ENCODE assay signal across 9 cellular contexts in genomic region chrX:68462653-68463052, GRCh38. TPM values are rescaled to one million over a fixed set of nuclear protein-coding genes. Genes with fewer than 3 reads are reported as not detected.
DNase-seq lines count a peak whose midpoint lies in the region; ATAC-seq and TF ChIP-seq lines count a peak whose summit lies in the region.
"Had no signal": no experiment of that assay in that cellular context is flagged by ENCODE, and none has a peak within 500 bp of the region (broad histone marks: within the 10 kb centered on the region; RNA-seq: fewer than 3 reads in every experiment).

No MANE protein-coding gene starts in this region.

- H3K4me1 Mint-ChIP-seq in activated CD8-positive, alpha-beta memory T cell treated with anti-CD3 and anti-CD28 coated beads, Interleukin-2, amount 10 ng/mL, durations not matched to agents 7 days and 5 days = peaks cover 3% of the 10 kb centered on the region
- H3K4me1 Mint-ChIP-seq in HFFc6 (ENCODE audit: low read depth) (peaks cover 25% of the 10 kb centered on the region), chondrocyte (ENCODE audit: low read depth) (no peaks in the 10 kb centered on the region), mesothelial cell of epicardium (no peaks in the 10 kb centered on the region)

- H4K20me1 ChIP-seq in OCI-LY1 (ENCODE audit: insufficient read depth, low read length) = no peaks in the 10 kb centered on the region

- H3K27me3 ChIP-seq in OCI-LY1 (ENCODE audit: insufficient read depth, low read length) = no peaks in the 10 kb centered on the region

- H3K9me3 Mint-ChIP-seq in activated CD8-positive, alpha-beta memory T cell treated with anti-CD3 and anti-CD28 coated beads, Interleukin-2, amount 10 ng/mL, durations not matched to agents 7 days and 5 days (ENCODE audit: low read depth) = no peaks in the 10 kb centered on the region
- H3K9me3 Mint-ChIP-seq in HFFc6 = no peaks in the 10 kb centered on the region
- peaks cover 2% of the 10 kb centered on the region for H3K9me3 Mint-ChIP-seq in chondrocyte (ENCODE audit: low read depth)
- peaks cover 11% of the 10 kb centered on the region for H3K9me3 Mint-ChIP-seq in mesothelial cell of epicardium
- H3K9me3 Mint-ChIP-seq: activated naive CD4-positive, alpha-beta T cell treated with anti-CD3 and anti-CD28 coated beads, Interleukin-2, amount 50 U/mL, for 72 hours had no signal

- no peak overlapping the region for H3K4me2 ChIP-seq in OCI-LY1 (ENCODE audit: low read length)

- H3K9me2 ChIP-seq in OCI-LY1 (ENCODE audit: low read depth, low read length) = no peaks in the 10 kb centered on the region

- no peak overlapping the region for H3K9ac ChIP-seq in OCI-LY1 (ENCODE audit: low read length)

- no peak overlapping the region for H3K4me3 Mint-ChIP-seq in activated CD8-positive, alpha-beta memory T cell treated with anti-CD3 and anti-CD28 coated beads, Interleukin-2, amount 10 ng/mL, durations not matched to agents 7 days and 5 days
- H3K4me3 Mint-ChIP-seq in HFFc6 (peak overlapping the region; percentile 42; the same call in 1 of the 2 replicates), chondrocyte (ENCODE audit: unreplicated experiment) (no peak overlapping the region), mesothelial cell of epicardium (no peak overlapping the region)

- no peak overlapping the region for H3K4me3 ChIP-seq in OCI-LY1 (ENCODE audit: low read depth, low read length, poor library complexity, severe bottlenecking)

- no peak overlapping the region for H3K27ac Mint-ChIP-seq in activated CD8-positive, alpha-beta memory T cell treated with anti-CD3 and anti-CD28 coated beads, Interleukin-2, amount 10 ng/mL, durations not matched to agents 7 days and 5 days
- H3K27ac Mint-ChIP-seq in HFFc6 (peak overlapping the region; percentile 90), chondrocyte (ENCODE audit: unreplicated experiment) (no peak overlapping the region), mesothelial cell of epicardium (no peak overlapping the region)
- H3K27ac Mint-ChIP-seq: activated naive CD4-positive, alpha-beta T cell treated with anti-CD3 and anti-CD28 coated beads, Interleukin-2, amount 50 U/mL, for 72 hours had no signal

- H3K4me1 ChIP-seq in OCI-LY1 (ENCODE audit: insufficient read depth, low read length, severe bottlenecking) = no peaks in the 10 kb centered on the region

- CTCF ChIA-PET in activated CD8-positive, alpha-beta memory T cell treated with anti-CD3 and anti-CD28 coated beads, Interleukin-2, amount 10 ng/mL, durations not matched to agents 7 days and 5 days (lab: Charles Lee) = no interaction called here

- ATAC-seq in activated CD8-positive, alpha-beta memory T cell treated with anti-CD3 and anti-CD28 coated beads, Interleukin-2, amount 10 ng/mL, durations not matched to agents 7 days and 5 days = peak; percentile 27
- ATAC-seq in left colon = no peak

- no peaks in the 10 kb centered on the region for H3K36me3 ChIP-seq in OCI-LY1 (ENCODE audit: insufficient read depth, low read length)

- H3K27ac ChIP-seq in OCI-LY1 (ENCODE audit: low read depth, low read length, poor library complexity, severe bottlenecking) = no peak overlapping the region

- no peaks in the 10 kb centered on the region for H3K79me2 ChIP-seq in OCI-LY1 (ENCODE audit: insufficient read depth, low read length)

- no peak overlapping the region for H2AFZ ChIP-seq in OCI-LY1 (ENCODE audit: low read length)

- DNase-seq in activated CD8-positive, alpha-beta memory T cell treated with anti-CD3 and anti-CD28 coated beads, Interleukin-2, amount 10 ng/mL, durations not matched to agents 7 days and 5 days = peak; percentile 41
- no peak for DNase-seq in activated CD8-positive, alpha-beta memory T cell treated with anti-CD3 and anti-CD28 coated beads, Interleukin-2, amount 50 U/mL, for 4 hours
- DNase-seq in HFFc6 = peak; percentile 50
- no peak for DNase-seq in chondrocyte (ENCODE audit: low spot score)
- DNase-seq in mesothelial cell of epicardium (ENCODE audit: low spot score in 2 of 2, unreplicated experiment in 2 of 2) = no peak
- DNase-seq in NCI-H345 treated with DMSO at 0.1 percent for 48 hours (lab: John Stamatoyannopoulos, UW; ENCODE audit: unreplicated experiment) = no peak
- no peak for DNase-seq in left colon

- TF ChIP-seq CTCF in HFFc6 (IDR thresholded peaks at IDR 0.05) (peak; percentile 76), OCI-LY1 (IDR thresholded peaks at IDR 0.05; ENCODE audit: low read length) (peak; percentile 46), chondrocyte (IDR thresholded peaks at IDR 0.05) (peak; percentile 80), mesothelial cell of epicardium (IDR thresholded peaks at IDR 0.05; ENCODE audit: unreplicated experiment) (peak; percentile 44)

- H3K36me3 Mint-ChIP-seq in activated CD8-positive, alpha-beta memory T cell treated with anti-CD3 and anti-CD28 coated beads, Interleukin-2, amount 10 ng/mL, durations not matched to agents 7 days and 5 days = no peaks in the 10 kb centered on the region
- no peaks in the 10 kb centered on the region for H3K36me3 Mint-ChIP-seq in HFFc6 (ENCODE audit: low read depth)
- no peaks in the 10 kb centered on the region for H3K36me3 Mint-ChIP-seq in chondrocyte (ENCODE audit: low read depth)
- H3K36me3 Mint-ChIP-seq in mesothelial cell of epicardium = no peaks in the 10 kb centered on the region
- H3K36me3 Mint-ChIP-seq: activated naive CD4-positive, alpha-beta T cell treated with anti-CD3 and anti-CD28 coated beads, Interleukin-2, amount 50 U/mL, for 72 hours had no signal

- H3F3A ChIP-seq in OCI-LY1 (ENCODE audit: insufficient read depth, low read length) = no peaks in the 10 kb centered on the region

- H3K9me3 ChIP-seq in OCI-LY1 (ENCODE audit: low read length) = no peaks in the 10 kb centered on the region

- intact Hi-C loops in left colon (cut with DNase I, micrococcal nuclease) = loop anchor here in 1 of 2 donors (5.0 kb wide), 1 partner anchor 265 kb away; no protein-coding TSS in a partner anchor

- no peaks in the 10 kb centered on the region for H3K27me3 Mint-ChIP-seq in activated CD8-positive, alpha-beta memory T cell treated with anti-CD3 and anti-CD28 coated beads, Interleukin-2, amount 10 ng/mL, durations not matched to agents 7 days and 5 days
- H3K27me3 Mint-ChIP-seq in HFFc6 (ENCODE audit: insufficient read depth) = no peaks in the 10 kb centered on the region
- H3K27me3 Mint-ChIP-seq in chondrocyte (ENCODE audit: low read depth) = no peaks in the 10 kb centered on the region
- H3K27me3 Mint-ChIP-seq in mesothelial cell of epicardium (ENCODE audit: low read depth) = no peaks in the 10 kb centered on the region

RNA-seq across cellular contexts. Expression of gene OPHN1, which starts 29.4 kb away (rescaled TPM):
- under 1 TPM; 0.09 to 0.15 TPM for total RNA-seq in activated CD8-positive, alpha-beta memory T cell treated with anti-CD3 and anti-CD28 coated beads, Interleukin-2, amount 10 ng/mL, durations not matched to agents 7 days and 5 days
- total RNA-seq in HFFc6 (2021; fragmentation: NEBNext Ultra II Directional; extraction: Animal tissue kit (Norgen Biotek cat#: 25700)) = 10 to 100 TPM in 4 of 6 experiments, 1 to 10 TPM in 2; 7.8 to 12.5 (median 10.6) TPM
- total RNA-seq in chondrocyte (6.0 to 9.2 TPM (median 6.1 TPM) in 3 replicates), mesothelial cell of epicardium (8.0 to 12.5 TPM (median 8.6 TPM) in 3 replicates), left colon (1 to 10 TPM; 5.0 to 7.6 TPM)

RNA-seq across cellular contexts. Expression of gene YIPF6, which starts 36.2 kb away (rescaled TPM):
- 10 to 100 TPM; 16.6 to 20.8 TPM for total RNA-seq in activated CD8-positive, alpha-beta memory T cell treated with anti-CD3 and anti-CD28 coated beads, Interleukin-2, amount 10 ng/mL, durations not matched to agents 7 days and 5 days
- 10 to 100 TPM; 35.5 to 46.2 (median 38.0) TPM for total RNA-seq in HFFc6 (2021; fragmentation: NEBNext Ultra II Directional; extraction: Animal tissue kit (Norgen Biotek cat#: 25700))
- total RNA-seq in chondrocyte (34.2 to 42.9 TPM (median 41.1 TPM) in 3 replicates), mesothelial cell of epicardium (32.5 to 36.9 TPM (median 33.3 TPM) in 3 replicates), left colon (10 to 100 TPM; 53.4 to 57.8 TPM)

Comparison
In these comparisons a context has a peak if more than half of its experiments do, and no peak if none do; other contexts are left out.
1. DNase-seq: peak in activated CD8-positive, alpha-beta memory T cell treated with anti-CD3 and anti-CD28 coated beads, Interleukin-2, amount 10 ng/mL, durations not matched to agents 7 days and 5 days (single experiment) and HFFc6 (single experiment); none in activated CD8-positive, alpha-beta memory T cell treated with anti-CD3 and anti-CD28 coated beads, Interleukin-2, amount 50 U/mL, for 4 hours (single experiment), chondrocyte (single experiment), mesothelial cell of epicardium (0 of 2), NCI-H345 treated with DMSO at 0.1 percent for 48 hours (single experiment) and left colon (0 of 2).
2. Peak in every context shown above with its lines, with median percentiles within 50 percentile points of each other: CTCF ChIP-seq.